Comparison of ENCODE assay signal across 39 cellular contexts in the genomic region with DNA sequence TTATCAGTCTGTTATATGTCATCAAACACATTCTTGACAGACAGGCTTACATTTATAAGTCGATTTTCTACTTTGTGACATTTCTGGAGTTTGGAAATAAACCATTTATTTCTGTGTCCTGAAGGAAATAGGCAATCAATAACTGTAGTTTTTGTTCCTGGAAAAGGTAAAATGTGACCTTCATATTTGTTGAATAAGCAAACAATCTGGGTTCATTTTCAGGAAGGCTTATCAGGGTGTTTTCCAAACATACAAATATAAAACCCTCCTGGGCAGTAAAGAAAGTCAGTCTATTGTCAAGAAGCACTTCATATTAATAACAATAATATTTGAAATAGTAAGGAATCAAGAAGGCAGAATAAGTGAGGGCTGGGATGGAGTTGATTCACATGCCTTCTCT.
"Had no signal": no experiment of that assay in that cellular context is flagged by ENCODE, and none has a peak within 500 bp of the region (broad histone marks: within the 10 kb centered on the region; RNA-seq: fewer than 3 reads in every experiment).

No MANE protein-coding gene starts in this region.

- DNase-seq: activated effector memory CD4-positive, alpha-beta T cell treated with anti-CD3 and anti-CD28 coated beads, Interleukin-2, amount 50 U/mL, for 16 hours; activated effector memory CD4-positive, alpha-beta T cell treated with Interleukin-2 at 50 U/mL for 16 hours; activated gamma-delta T cell; activated gamma-delta T cell treated with Interleukin-2 at 50 U/mL for 16 hours; activated naive CD4-positive, alpha-beta T cell; activated naive CD4-positive, alpha-beta T cell treated with anti-CD3 and anti-CD28 coated beads for 36 hours; activated naive CD4-positive, alpha-beta T cell treated with anti-CD3 and anti-CD28 coated beads, Interleukin-2, amount 10 ng/mL, durations not matched to agents 7 days and 5 days; activated naive CD4-positive, alpha-beta T cell treated with anti-CD3 and anti-CD28 coated beads, Interleukin-2, amount 50 U/mL, for 16 hours; activated naive CD4-positive, alpha-beta T cell treated with Interleukin-2 at 50 U/mL for 16 hours; activated naive CD8-positive, alpha-beta T cell treated with anti-CD3 and anti-CD28 coated beads for 36 hours; activated naive CD8-positive, alpha-beta T cell treated with anti-CD3 and anti-CD28 coated beads, Interleukin-2, amount 10 ng/mL, durations not matched to agents 7 days and 5 days; activated naive CD8-positive, alpha-beta T cell treated with anti-CD3 and anti-CD28 coated beads, Interleukin-2, amount 50 U/mL, for 24 hours; activated T-cell treated with anti-CD3 and anti-CD28 coated beads, Interleukin-2, amount 50 U/mL, for 24 hours; activated T-cell treated with anti-CD3 and anti-CD28 coated beads, Interleukin-2, amount 50 U/mL, for 4 hours; activated T-cell treated with anti-CD3 and anti-CD28 coated beads, Interleukin-2, amount 50 U/mL, for 48 hours; activated T-cell treated with anti-CD3 and anti-CD28 coated beads, Interleukin-2, amount 50 U/mL, for 72 hours; adrenal gland; amniotic stem cell; amygdala; anterior cingulate cortex; aorta; body of pancreas; caudate nucleus; central memory CD4-positive, alpha-beta T cell; cerebellar nuclear complex had no signal

- H3K36me3 Mint-ChIP-seq: activated naive CD4-positive, alpha-beta T cell treated with anti-CD3 and anti-CD28 coated beads, Interleukin-2, amount 10 ng/mL, durations not matched to agents 7 days and 5 days; activated naive CD4-positive, alpha-beta T cell treated with anti-CD3 and anti-CD28 coated beads, Interleukin-2, amount 50 U/mL, for 24 hours; activated naive CD4-positive, alpha-beta T cell treated with anti-CD3 and anti-CD28 coated beads, Interleukin-2, amount 50 U/mL, for 72 hours; activated naive CD8-positive, alpha-beta T cell; activated naive CD8-positive, alpha-beta T cell treated with anti-CD3 and anti-CD28 coated beads for 36 hours; activated naive CD8-positive, alpha-beta T cell treated with anti-CD3 and anti-CD28 coated beads, Interleukin-2, amount 10 ng/mL, durations not matched to agents 7 days and 5 days; brain had no signal

- H3K36me3 ChIP-seq: adrenal gland, ascending aorta, brain microvascular endothelial cell, breast epithelium, cardiac muscle cell had no signal

- FAIRE-seq: astrocyte, bronchial epithelial cell had no signal

- H3K27ac Mint-ChIP-seq: activated naive CD4-positive, alpha-beta T cell treated with anti-CD3 and anti-CD28 coated beads for 36 hours; activated naive CD4-positive, alpha-beta T cell treated with anti-CD3 and anti-CD28 coated beads, Interleukin-2, amount 10 ng/mL, durations not matched to agents 7 days and 5 days; activated naive CD4-positive, alpha-beta T cell treated with anti-CD3 and anti-CD28 coated beads, Interleukin-2, amount 50 U/mL, for 24 hours; activated naive CD4-positive, alpha-beta T cell treated with anti-CD3 and anti-CD28 coated beads, Interleukin-2, amount 50 U/mL, for 72 hours; activated naive CD8-positive, alpha-beta T cell treated with anti-CD3 and anti-CD28 coated beads for 36 hours; activated naive CD8-positive, alpha-beta T cell treated with anti-CD3 and anti-CD28 coated beads, Interleukin-2, amount 10 ng/mL, durations not matched to agents 7 days and 5 days; activated naive CD8-positive, alpha-beta T cell treated with anti-CD3 and anti-CD28 coated beads, Interleukin-2, amount 50 U/mL, for 24 hours; activated T-cell treated with anti-CD3 and anti-CD28 coated beads, Interleukin-2, amount 50 U/mL, for 24 hours; activated T-cell treated with anti-CD3 and anti-CD28 coated beads, Interleukin-2, amount 50 U/mL, for 72 hours; activated T-helper 1 cell treated with anti-CD3 and anti-CD28 coated beads, Interleukin-12 subunit alpha, Interleukin-12 subunit beta, Interleukin-2, Interleukin-4 antibody, amounts not matched to agents 30 ng/mL and 10 ng/mL and 1 ng/mL, durations not matched to agents 14 hours and 24 hours and 36 hours; activated T-helper 17 cell treated with anti-CD3 and anti-CD28 coated beads, Interleukin-2, amount 50 U/mL, for 72 hours; activated T-helper 2 cell treated with anti-CD3 and anti-CD28 coated beads, Interferon-gamma antibody, Interleukin-2, Interleukin-4, amounts not matched to agents 10 μg/mL and 5 μg/mL and 100 μg/mL, durations not matched to agents 14 hours and 24 hours and 36 hours; brain had no signal

- ATAC-seq: activated naive CD4-positive, alpha-beta T cell treated with anti-CD3 and anti-CD28 coated beads, Interleukin-2, amount 50 U/mL, for 72 hours; activated naive CD8-positive, alpha-beta T cell treated with anti-CD3 and anti-CD28 coated beads, Interleukin-2, amount 50 U/mL, for 24 hours; activated T-cell treated with anti-CD3 and anti-CD28 coated beads, Interleukin-2, amount 50 U/mL, for 4 hours; activated T-cell treated with anti-CD3 and anti-CD28 coated beads, Interleukin-2, amount 50 U/mL, for 72 hours; activated T-helper 17 cell treated with anti-CD3 and anti-CD28 coated beads, Interleukin-2, amount 50 U/mL, for 72 hours; body of pancreas had no signal

- H3K9me3 ChIP-seq: adrenal gland, ascending aorta, body of pancreas, breast epithelium had no signal

- H3K9me3 Mint-ChIP-seq: activated naive CD4-positive, alpha-beta T cell treated with anti-CD3 and anti-CD28 coated beads for 36 hours; activated naive CD4-positive, alpha-beta T cell treated with anti-CD3 and anti-CD28 coated beads, Interleukin-2, amount 10 ng/mL, durations not matched to agents 7 days and 5 days; activated naive CD4-positive, alpha-beta T cell treated with anti-CD3 and anti-CD28 coated beads, Interleukin-2, amount 50 U/mL, for 24 hours; activated naive CD4-positive, alpha-beta T cell treated with anti-CD3 and anti-CD28 coated beads, Interleukin-2, amount 50 U/mL, for 72 hours; activated naive CD8-positive, alpha-beta T cell treated with anti-CD3 and anti-CD28 coated beads for 36 hours; activated naive CD8-positive, alpha-beta T cell treated with anti-CD3 and anti-CD28 coated beads, Interleukin-2, amount 10 ng/mL, durations not matched to agents 7 days and 5 days; activated naive CD8-positive, alpha-beta T cell treated with anti-CD3 and anti-CD28 coated beads, Interleukin-2, amount 50 U/mL, for 24 hours; activated T-cell treated with anti-CD3 and anti-CD28 coated beads, Interleukin-2, amount 50 U/mL, for 24 hours; activated T-cell treated with anti-CD3 and anti-CD28 coated beads, Interleukin-2, amount 50 U/mL, for 4 hours; activated T-cell treated with anti-CD3 and anti-CD28 coated beads, Interleukin-2, amount 50 U/mL, for 72 hours; activated T-helper 1 cell treated with anti-CD3 and anti-CD28 coated beads, Interleukin-12 subunit alpha, Interleukin-12 subunit beta, Interleukin-2, Interleukin-4 antibody, amounts not matched to agents 30 ng/mL and 10 ng/mL and 1 ng/mL, durations not matched to agents 14 hours and 24 hours and 36 hours; activated T-helper 17 cell treated with anti-CD3 and anti-CD28 coated beads, Interleukin-2, amount 50 U/mL, for 72 hours; activated T-helper 2 cell treated with anti-CD3 and anti-CD28 coated beads, Interferon-gamma antibody, Interleukin-2, Interleukin-4, amounts not matched to agents 10 μg/mL and 5 μg/mL and 100 μg/mL, durations not matched to agents 14 hours and 24 hours and 36 hours; central memory CD8-positive, alpha-beta T cell had no signal

- H3K4me1 ChIP-seq: adrenal gland, breast epithelium had no signal

- H3K4me3 ChIP-seq: adrenal gland, ascending aorta, body of pancreas, breast epithelium, cardiac muscle cell had no signal

- H3K27me3 Mint-ChIP-seq: activated naive CD4-positive, alpha-beta T cell treated with anti-CD3 and anti-CD28 coated beads, Interleukin-2, amount 10 ng/mL, durations not matched to agents 7 days and 5 days; activated naive CD4-positive, alpha-beta T cell treated with anti-CD3 and anti-CD28 coated beads, Interleukin-2, amount 50 U/mL, for 24 hours; activated naive CD8-positive, alpha-beta T cell treated with anti-CD3 and anti-CD28 coated beads for 36 hours; activated naive CD8-positive, alpha-beta T cell treated with anti-CD3 and anti-CD28 coated beads, Interleukin-2, amount 10 ng/mL, durations not matched to agents 7 days and 5 days; activated naive CD8-positive, alpha-beta T cell treated with anti-CD3 and anti-CD28 coated beads, Interleukin-2, amount 50 U/mL, for 24 hours; activated T-cell treated with anti-CD3 and anti-CD28 coated beads, Interleukin-2, amount 50 U/mL, for 24 hours; activated T-helper 17 cell treated with anti-CD3 and anti-CD28 coated beads, Interleukin-2, amount 50 U/mL, for 72 hours; central memory CD8-positive, alpha-beta T cell had no signal

- H3K4me1 Mint-ChIP-seq: activated naive CD4-positive, alpha-beta T cell treated with anti-CD3 and anti-CD28 coated beads, Interleukin-2, amount 10 ng/mL, durations not matched to agents 7 days and 5 days; activated naive CD4-positive, alpha-beta T cell treated with anti-CD3 and anti-CD28 coated beads, Interleukin-2, amount 50 U/mL, for 24 hours; activated naive CD8-positive, alpha-beta T cell treated with anti-CD3 and anti-CD28 coated beads for 36 hours; activated naive CD8-positive, alpha-beta T cell treated with anti-CD3 and anti-CD28 coated beads, Interleukin-2, amount 10 ng/mL, durations not matched to agents 7 days and 5 days; activated naive CD8-positive, alpha-beta T cell treated with anti-CD3 and anti-CD28 coated beads, Interleukin-2, amount 50 U/mL, for 24 hours; activated T-helper 17 cell treated with anti-CD3 and anti-CD28 coated beads, Interleukin-2, amount 50 U/mL, for 72 hours; brain; central memory CD8-positive, alpha-beta T cell had no signal

- H3K4me3 Mint-ChIP-seq: activated naive CD4-positive, alpha-beta T cell treated with anti-CD3 and anti-CD28 coated beads for 36 hours; activated naive CD4-positive, alpha-beta T cell treated with anti-CD3 and anti-CD28 coated beads, Interleukin-2, amount 10 ng/mL, durations not matched to agents 7 days and 5 days; activated naive CD4-positive, alpha-beta T cell treated with anti-CD3 and anti-CD28 coated beads, Interleukin-2, amount 50 U/mL, for 24 hours; activated naive CD8-positive, alpha-beta T cell; activated naive CD8-positive, alpha-beta T cell treated with anti-CD3 and anti-CD28 coated beads for 36 hours; activated naive CD8-positive, alpha-beta T cell treated with anti-CD3 and anti-CD28 coated beads, Interleukin-2, amount 10 ng/mL, durations not matched to agents 7 days and 5 days; activated naive CD8-positive, alpha-beta T cell treated with anti-CD3 and anti-CD28 coated beads, Interleukin-2, amount 50 U/mL, for 24 hours; activated T-cell treated with anti-CD3 and anti-CD28 coated beads, Interleukin-2, amount 50 U/mL, for 24 hours; activated T-cell treated with anti-CD3 and anti-CD28 coated beads, Interleukin-2, amount 50 U/mL, for 4 hours; activated T-cell treated with anti-CD3 and anti-CD28 coated beads, Interleukin-2, amount 50 U/mL, for 72 hours; activated T-helper 1 cell treated with anti-CD3 and anti-CD28 coated beads, Interleukin-12 subunit alpha, Interleukin-12 subunit beta, Interleukin-2, Interleukin-4 antibody, amounts not matched to agents 30 ng/mL and 10 ng/mL and 1 ng/mL, durations not matched to agents 14 hours and 24 hours and 36 hours; activated T-helper 17 cell treated with anti-CD3 and anti-CD28 coated beads, Interleukin-2, amount 50 U/mL, for 72 hours; brain; central memory CD8-positive, alpha-beta T cell had no signal

- H3K27ac ChIP-seq: adrenal gland, ascending aorta, body of pancreas, brain microvascular endothelial cell, breast epithelium, cardiac muscle cell had no signal

- H3K27me3 ChIP-seq: adrenal gland, ascending aorta, body of pancreas, brain microvascular endothelial cell, breast epithelium, cardiac muscle cell had no signal
